Comparison of ENCODE assay signal across 29 cellular contexts in genomic region chr18:49517483-49517882, GRCh38.
"Had no signal": no experiment of that assay in that cellular context is flagged by ENCODE, and none has a peak within 500 bp of the region (broad histone marks: within the 10 kb centered on the region; RNA-seq: fewer than 3 reads in every experiment).

No MANE protein-coding gene starts in this region.

- H3K36me3 ChIP-seq: brain microvascular endothelial cell, breast epithelium had no signal

- DNase-seq: activated B cell treated with CpG ODN at 0.5 μM for 24 hours; activated CD4-positive, alpha-beta memory T cell treated with anti-CD3 and anti-CD28 coated beads for 36 hours; activated CD4-positive, alpha-beta T cell treated with anti-CD3 and anti-CD28 coated beads for 4 hours; activated CD4-positive, alpha-beta T cell treated with anti-CD3 and anti-CD28 coated beads, Interleukin-2, amount 10 ng/mL, durations not matched to agents 24 days and 14 days; activated CD4-positive, alpha-beta T cell treated with anti-CD3 and anti-CD28 coated beads, Interleukin-2, amount 50 U/mL, for 1 hour; activated CD4-positive, alpha-beta T cell treated with anti-CD3 and anti-CD28 coated beads, Interleukin-2, amount 50 U/mL, for 4 hours; activated CD4-positive, CD25-positive, alpha-beta regulatory T cell treated with anti-CD3 and anti-CD28 coated beads, Interleukin-2, amount 50 U/mL, for 72 hours; activated CD8-positive, alpha-beta memory T cell treated with anti-CD3 and anti-CD28 coated beads, Interleukin-2, amount 10 ng/mL, durations not matched to agents 7 days and 5 days; activated CD8-positive, alpha-beta memory T cell treated with anti-CD3 and anti-CD28 coated beads, Interleukin-2, amount 50 U/mL, for 48 hours; activated CD8-positive, alpha-beta T cell treated with anti-CD3 and anti-CD28 coated beads for 36 hours; activated gamma-delta T cell; activated naive CD4-positive, alpha-beta T cell treated with anti-CD3 and anti-CD28 coated beads, Interleukin-2, amount 10 ng/mL, durations not matched to agents 7 days and 5 days; activated naive CD4-positive, alpha-beta T cell treated with Interleukin-2 at 50 U/mL for 16 hours; activated naive CD8-positive, alpha-beta T cell treated with anti-CD3 and anti-CD28 coated beads, Interleukin-2, amount 10 ng/mL, durations not matched to agents 7 days and 5 days; activated naive CD8-positive, alpha-beta T cell treated with anti-CD3 and anti-CD28 coated beads, Interleukin-2, amount 50 U/mL, for 24 hours; activated T-cell treated with anti-CD3 and anti-CD28 coated beads, Interleukin-2, amount 50 U/mL, for 24 hours; activated T-cell treated with anti-CD3 and anti-CD28 coated beads, Interleukin-2, amount 50 U/mL, for 48 hours; aorta; body of pancreas; brain microvascular endothelial cell; cerebellar nuclear complex; SW 1271; T-helper 1 cell; T-helper 2 cell; T-helper 9 cell had no signal

- H3K27me3 ChIP-seq: body of pancreas, brain microvascular endothelial cell, breast epithelium had no signal

- ATAC-seq: activated CD8-positive, alpha-beta memory T cell treated with anti-CD3 and anti-CD28 coated beads, Interleukin-2, amount 10 ng/mL, durations not matched to agents 7 days and 5 days; activated CD8-positive, alpha-beta T cell treated with anti-CD3 and anti-CD28 coated beads for 36 hours; activated naive CD8-positive, alpha-beta T cell treated with anti-CD3 and anti-CD28 coated beads, Interleukin-2, amount 50 U/mL, for 24 hours; body of pancreas had no signal

- H3K4me3 ChIP-seq: body of pancreas, breast epithelium had no signal

- H3K27ac ChIP-seq: body of pancreas, brain microvascular endothelial cell, breast epithelium, VCaP had no signal

- H3K9me3 ChIP-seq: body of pancreas, breast epithelium had no signal

- FAIRE-seq: astrocyte, TTC549 had no signal

- H3K4me1 ChIP-seq: body of pancreas, breast epithelium had no signal
